ENCODE assay signal across 8 cellular contexts in the genomic region with DNA sequence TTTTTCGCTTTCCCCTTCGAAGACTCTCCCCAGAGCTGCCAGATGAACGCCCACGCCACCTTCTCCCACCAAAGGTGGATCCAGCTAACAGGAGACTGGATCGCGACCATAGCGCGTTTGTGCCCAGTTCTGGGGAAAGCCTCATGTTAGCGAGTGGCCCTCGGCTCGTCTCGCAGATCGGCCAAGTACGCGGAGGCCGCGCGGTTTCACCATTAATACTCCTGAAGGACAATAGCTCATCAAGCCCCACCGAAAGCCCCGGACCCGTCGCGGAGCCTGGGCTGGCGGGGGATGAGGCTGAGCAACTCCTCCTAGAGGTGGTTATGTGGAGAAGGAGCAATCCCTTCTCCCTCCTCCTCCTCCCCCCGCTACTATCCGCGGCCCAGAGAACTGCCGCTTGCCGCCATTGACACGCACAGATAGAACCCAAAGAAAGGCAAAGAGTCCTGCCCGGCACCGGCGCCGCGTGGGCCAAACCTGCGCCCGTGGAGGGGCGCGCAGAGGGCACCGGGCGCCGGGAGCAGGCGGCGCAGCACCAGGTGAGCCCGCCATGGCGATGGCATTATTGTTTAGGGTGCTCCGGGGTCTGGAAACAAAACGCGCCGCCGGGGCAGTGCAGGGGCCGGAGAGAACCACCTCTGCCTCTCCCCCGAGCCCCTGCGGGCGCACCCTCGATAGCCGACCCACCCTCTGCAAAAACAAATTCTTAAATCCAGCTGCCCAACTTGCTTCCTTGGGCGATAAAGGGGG. TPM values are rescaled to one million over a fixed set of nuclear protein-coding genes. Genes with fewer than 3 reads are reported as not detected.
A peak's percentile ranks its signal among the peaks of the same experiment; 100 is the strongest.
DNase-seq lines count a peak whose midpoint lies in the region; ATAC-seq, FAIRE-seq and TF ChIP-seq lines count a peak whose summit lies in the region.

A gene (plus strand): TSS at position 385 of the 750 bp plus-strand sequence. CDS start 22,813 bp downstream, outside the sequence.

- H3K27me3 ChIP-seq in keratinocyte (ENCODE audit: control insufficient read depth, extremely low read depth, insufficient read depth, low read length) (peaks cover 3% of the 10 kb centered on the region), skeletal muscle tissue (ENCODE audit: control insufficient read depth in 3 of 3, insufficient read depth in 3 of 3, low read length in 3 of 3) (peaks cover 4 to 21% (median 17%) of the 10 kb centered on the region in 3 donors)

- H3K9ac ChIP-seq in keratinocyte (ENCODE audit: control insufficient read depth, extremely low read depth, insufficient read depth, low read length) (peak within 1 kb of the TSS; percentile 77), skeletal muscle tissue (ENCODE audit: low read depth in 1 of 3, low read length in 3 of 3) (peak within 1 kb of the TSS; percentile 73 to 82 (median 73))

- H4K20me1 ChIP-seq in keratinocyte (ENCODE audit: control insufficient read depth, extremely low read depth, insufficient read depth, low read length), result no peaks in the 10 kb centered on the region

- H3K4me3 ChIP-seq in AG04449 (ENCODE audit: low read depth, low read length) (peak within 1 kb of the TSS; percentile 68), keratinocyte (ENCODE audit: control insufficient read depth in 2 of 3, extremely low read depth in 1 of 3, insufficient read depth in 2 of 3, low read depth in 1 of 3, low read length in 3 of 3) (peak within 1 kb of the TSS; percentile 74 to 88 (median 75)), skeletal muscle tissue (ENCODE audit: low read length in 3 of 3) (peak within 1 kb of the TSS; percentile 68 to 82 (median 78))

- peak within 1 kb of the TSS; percentile 81 for H3K4me2 ChIP-seq in keratinocyte (ENCODE audit: control insufficient read depth, extremely low read depth, insufficient read depth, low read depth, low read length)

- TF ChIP-seq CTCF in AG04449 (IDR thresholded peaks at IDR 0.05; ENCODE audit: insufficient read depth, low read length, missing control alignments) (peak; percentile 67), chondrocyte (IDR thresholded peaks at IDR 0.05) (peak; percentile 79), keratinocyte (optimal IDR thresholded peaks at IDR 0.05 in 1 of 3, IDR thresholded peaks at IDR 0.05 in 1 of 3, conservative IDR thresholded peaks at IDR 0.05 in 1 of 3; ENCODE audit: extremely low read depth in 1 of 3, insufficient read depth in 2 of 3, low read length in 3 of 3) (peak in 2 of 3 experiments; percentile 65 to 72)

- ATAC-seq in GM18858 (IDR thresholded peaks at IDR 0.05; ENCODE audit: unreplicated experiment), result no peak

- no peaks in the 10 kb centered on the region for H3K27me3 Mint-ChIP-seq in chondrocyte (ENCODE audit: low read depth)

- H3K9me3 ChIP-seq in keratinocyte (ENCODE audit: control insufficient read depth, low read depth, low read length), result no peaks in the 10 kb centered on the region
- H3K9me3 ChIP-seq in skeletal muscle tissue (ENCODE audit: control insufficient read depth in 3 of 3, low read length in 3 of 3), result no peaks in the 10 kb centered on the region

- peaks cover 4% of the 10 kb centered on the region for H3K79me2 ChIP-seq in keratinocyte (ENCODE audit: control insufficient read depth, insufficient read depth, low read length)

- DNase-seq in AG04449 (ENCODE audit: low read depth, low spot score) (no peak), H4 (ENCODE audit: low spot score) (peak; percentile 70), RPMI7951 (ENCODE audit: low read depth) (peak; percentile 17), chondrocyte (ENCODE audit: low spot score) (no peak), keratinocyte (ENCODE audit: low read depth, low spot score) (no peak)
- no peak for DNase-seq in stimulated activated naive CD4-positive, alpha-beta T cell treated with Interleukin-2 at 50 U/mL for 16 hours (lab: John Stamatoyannopoulos, UW)

- peak within 1 kb of the TSS; percentile 93 for H2AFZ ChIP-seq in keratinocyte (ENCODE audit: control insufficient read depth, low read length)

- H3K27ac ChIP-seq in keratinocyte (ENCODE audit: control insufficient read depth, insufficient read depth, low read length), result peak within 1 kb of the TSS; percentile 37
- H3K27ac ChIP-seq in skeletal muscle tissue (ENCODE audit: low read depth, low read length), result no peak within 1 kb of the TSS

- peaks cover 9% of the 10 kb centered on the region for H3K4me1 ChIP-seq in keratinocyte (ENCODE audit: control insufficient read depth, extremely low read depth, insufficient read depth, low read length)
- peaks cover 7 to 14% (median 10%) of the 10 kb centered on the region in 3 donors for H3K4me1 ChIP-seq in skeletal muscle tissue (ENCODE audit: control insufficient read depth in 3 of 3, insufficient read depth in 3 of 3, low read length in 3 of 3)

- H3K36me3 ChIP-seq in keratinocyte (ENCODE audit: control insufficient read depth in 2 of 2, extremely low read depth in 1 of 2, insufficient read depth in 2 of 2, low read length in 2 of 2), result no peaks in the 10 kb centered on the region
- no peaks in the 10 kb centered on the region for H3K36me3 ChIP-seq in skeletal muscle tissue (ENCODE audit: control insufficient read depth in 3 of 3, insufficient read depth in 3 of 3, low read length in 3 of 3)

- H3K27ac Mint-ChIP-seq in chondrocyte (ENCODE audit: unreplicated experiment), result peak within 1 kb of the TSS; percentile 81

- peak within 1 kb of the TSS; percentile 85 for H3K4me3 Mint-ChIP-seq in chondrocyte (ENCODE audit: unreplicated experiment)

- H3K9me3 Mint-ChIP-seq in chondrocyte (ENCODE audit: low read depth), result no peaks in the 10 kb centered on the region

- no peaks in the 10 kb centered on the region for H3K9me1 ChIP-seq in keratinocyte (ENCODE audit: control insufficient read depth, extremely low read depth, insufficient read depth, low read length)

- POLR2A ChIA-PET in AG04449 (lab: Yijun Ruan, JAX), result no interaction called here

- CTCF ChIA-PET in AG04449 (lab: Yijun Ruan, JAX), result interaction anchor here (0.7 to 3.3 kb wide), 3 partner anchors 10 to 41 kb away, joined by 3 to 15 read pairs (median 3); no protein-coding TSS in a partner anchor

- H3K36me3 Mint-ChIP-seq in chondrocyte (ENCODE audit: low read depth), result no peaks in the 10 kb centered on the region

- FAIRE-seq in keratinocyte (lab: Jason Lieb, UNC), result peak; percentile 51

- peaks cover 28% of the 10 kb centered on the region for H3K4me1 Mint-ChIP-seq in chondrocyte (ENCODE audit: low read depth)

- dilution Hi-C loops in keratinocyte (cut with MboI; ENCODE audit: extremely low pct_ligation_motif_present, low sequenced_read_pairs), result no loop called here

RNA-seq across cellular contexts. Expression of the gene that starts here (rescaled TPM):
- total RNA-seq in H4 (2014; rRNA removed; shearing (Covaris generic)), result 37.9 and 42.7 TPM in 2 replicates
- total RNA-seq in RPMI7951 (2014; rRNA removed; shearing (Covaris generic)), result 1.5 and 1.8 TPM in 2 replicates
- total RNA-seq in chondrocyte, result 22.9 to 25.9 TPM (median 25.9 TPM) in 3 replicates
- polyA plus RNA-seq in keratinocyte, result 9.0 to 20.8 TPM (median 11.6 TPM) in 3 replicates
- polyA plus RNA-seq in keratinocyte (2011; ENCODE audit: low read depth), result 7.4 TPM
- 10.4 and 14.5 TPM in 2 replicates for polyA plus RNA-seq in keratinocyte (2011; cell fraction: cytosol; rRNA removed)
- 11.2 and 12.6 TPM in 2 replicates for polyA plus RNA-seq in keratinocyte (2011; cell fraction: nucleus; rRNA removed)
- polyA plus RNA-seq in keratinocyte (2012; ENCODE audit: low replicate concordance), result 14.5 and 23.0 TPM in 2 replicates
- 6.2 to 14.4 TPM (median 8.5 TPM) in 3 replicates for polyA minus RNA-seq in keratinocyte
- polyA minus RNA-seq in keratinocyte (2011; cell fraction: cytosol; rRNA and poly(A)+ RNA removed), result 10.0 TPM
- polyA minus RNA-seq in keratinocyte (2011; cell fraction: nucleus; rRNA and poly(A)+ RNA removed), result 4.4 and 7.1 TPM in 2 replicates
- total RNA-seq in skeletal muscle tissue, result 8.4 TPM

Comparison
In these comparisons a context has a peak if more than half of its experiments do, and no peak if none do; other contexts are left out.
1. DNase-seq: peak in H4 (single experiment) and RPMI7951 (single experiment); none in AG04449 (single experiment), chondrocyte (single experiment), keratinocyte (single experiment) and stimulated activated naive CD4-positive, alpha-beta T cell treated with Interleukin-2 at 50 U/mL for 16 hours (single experiment).
2. Peak in every context shown above with its lines, with median percentiles within 50 percentile points of each other: H3K4me3 ChIP-seq and CTCF ChIP-seq.